In genomic region chr7:43721193-43721806, GRCh38 we compare ENCODE assay signal across 1 cellular context.
TF ChIP-seq lines count a peak whose summit lies in the region.

No MANE protein-coding gene starts in this region.

TF ChIP-seq in HCT116, 20 proteins besides CTCF, POLR2A, EP300 and RAD21 (continued from another document):
- TF ChIP-seq ATF3 (IDR thresholded peaks at IDR 0.05) (no peak), FOSL1 (IDR thresholded peaks at IDR 0.05; ENCODE audit: low read depth) (no peak), ELF1 (IDR thresholded peaks at IDR 0.05; ENCODE audit: borderline replicate concordance, low read depth) (no peak), JUND (IDR thresholded peaks at IDR 0.05) (no peak), SRF (IDR thresholded peaks at IDR 0.05; ENCODE audit: low read depth) (no peak), MAX (IDR thresholded peaks at IDR 0.05) (no peak), ZBTB33 (IDR thresholded peaks at IDR 0.05; ENCODE audit: extremely low read depth, insufficient replicate concordance, low read length) (no peak), CEBPB (IDR thresholded peaks at IDR 0.05; ENCODE audit: low read depth) (no peak), EZH2 (IDR thresholded peaks at IDR 0.05) (no peak), YY1 (IDR thresholded peaks at IDR 0.05; ENCODE audit: extremely low read depth, insufficient replicate concordance, low read depth, low read length) (no peak), EZH2phosphoT487 (IDR thresholded peaks at IDR 0.05; ENCODE audit: borderline replicate concordance) (no peak), EGR1 (IDR thresholded peaks at IDR 0.05; ENCODE audit: low read depth) (no peak), SIN3A (IDR thresholded peaks at IDR 0.05; ENCODE audit: low read depth) (no peak), CBX3 (IDR thresholded peaks at IDR 0.05; ENCODE audit: low read depth) (no peak), SP1 (IDR thresholded peaks at IDR 0.05; ENCODE audit: low read depth) (no peak), TCF7L2 (IDR thresholded peaks at IDR 0.05; ENCODE audit: borderline replicate concordance, extremely low read depth, insufficient read depth, insufficient read length) (no peak), POLR2AphosphoS5 (IDR thresholded peaks at IDR 0.05; ENCODE audit: low read depth, low read length) (no peak)
